Comparison of ENCODE assay signal across 8 cellular contexts in the genomic region with DNA sequence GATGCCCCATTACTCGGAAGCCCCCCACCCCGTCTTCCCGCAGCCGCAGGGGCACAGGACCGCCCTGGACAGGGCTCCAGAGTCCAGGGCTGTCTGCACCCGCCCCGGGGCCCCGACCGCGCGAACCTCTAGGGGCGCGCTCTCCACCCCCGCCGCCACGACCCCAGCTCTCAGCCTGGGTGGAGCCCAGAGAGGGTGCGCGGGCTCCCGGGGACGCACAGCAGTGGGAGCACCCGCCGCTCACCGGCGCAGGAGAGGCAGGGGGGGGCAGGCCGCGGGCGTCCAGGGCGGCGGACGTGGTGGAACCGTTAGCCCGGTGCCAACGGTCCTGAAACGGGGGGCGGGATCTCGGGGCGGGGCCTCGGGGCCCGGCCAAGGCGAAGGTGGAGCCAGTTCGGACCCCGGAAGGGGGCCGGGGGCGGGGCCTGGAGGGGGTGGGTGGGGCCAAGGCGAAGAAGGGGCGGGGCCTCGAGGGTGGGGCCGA. TPM values are rescaled to one million over a fixed set of nuclear protein-coding genes. Genes with fewer than 3 reads are reported as not detected.
DNase-seq lines count a peak whose midpoint lies in the region; ATAC-seq and TF ChIP-seq lines count a peak whose summit lies in the region.

A gene with protein sequence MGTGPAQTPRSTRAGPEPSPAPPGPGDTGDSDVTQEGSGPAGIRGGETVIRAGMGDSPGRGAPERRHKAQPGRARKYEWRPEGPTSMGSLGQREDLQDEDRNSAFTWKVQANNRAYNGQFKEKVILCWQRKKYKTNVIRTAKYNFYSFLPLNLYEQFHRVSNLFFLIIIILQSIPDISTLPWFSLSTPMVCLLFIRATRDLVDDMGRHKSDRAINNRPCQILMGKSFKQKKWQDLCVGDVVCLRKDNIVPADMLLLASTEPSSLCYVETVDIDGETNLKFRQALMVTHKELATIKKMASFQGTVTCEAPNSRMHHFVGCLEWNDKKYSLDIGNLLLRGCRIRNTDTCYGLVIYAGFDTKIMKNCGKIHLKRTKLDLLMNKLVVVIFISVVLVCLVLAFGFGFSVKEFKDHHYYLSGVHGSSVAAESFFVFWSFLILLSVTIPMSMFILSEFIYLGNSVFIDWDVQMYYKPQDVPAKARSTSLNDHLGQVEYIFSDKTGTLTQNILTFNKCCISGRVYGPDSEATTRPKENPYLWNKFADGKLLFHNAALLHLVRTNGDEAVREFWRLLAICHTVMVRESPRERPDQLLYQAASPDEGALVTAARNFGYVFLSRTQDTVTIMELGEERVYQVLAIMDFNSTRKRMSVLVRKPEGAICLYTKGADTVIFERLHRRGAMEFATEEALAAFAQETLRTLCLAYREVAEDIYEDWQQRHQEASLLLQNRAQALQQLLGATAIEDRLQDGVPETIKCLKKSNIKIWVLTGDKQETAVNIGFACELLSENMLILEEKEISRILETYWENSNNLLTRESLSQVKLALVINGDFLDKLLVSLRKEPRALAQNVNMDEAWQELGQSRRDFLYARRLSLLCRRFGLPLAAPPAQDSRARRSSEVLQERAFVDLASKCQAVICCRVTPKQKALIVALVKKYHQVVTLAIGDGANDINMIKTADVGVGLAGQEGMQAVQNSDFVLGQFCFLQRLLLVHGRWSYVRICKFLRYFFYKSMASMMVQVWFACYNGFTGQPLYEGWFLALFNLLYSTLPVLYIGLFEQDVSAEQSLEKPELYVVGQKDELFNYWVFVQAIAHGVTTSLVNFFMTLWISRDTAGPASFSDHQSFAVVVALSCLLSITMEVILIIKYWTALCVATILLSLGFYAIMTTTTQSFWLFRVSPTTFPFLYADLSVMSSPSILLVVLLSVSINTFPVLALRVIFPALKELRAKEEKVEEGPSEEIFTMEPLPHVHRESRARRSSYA (N-terminal part only) (minus strand): TSS at position 335 of the 484 bp plus-strand sequence. CDS start 540 bp downstream, outside the sequence.

- in situ Hi-C loops in GM18951 (cut with MboI; ENCODE audit: low sequenced_read_pairs, unreplicated experiment) = no loop called here

- H3K4me3 ChIP-seq in adrenal gland = peak within 1 kb of the TSS in 3 of 4 donors; percentile 10 to 48 (median 31)

- DNase-seq in AG09319 (ENCODE audit: extremely low read depth, low read depth) = no peak
- peak; percentile 23 for DNase-seq in HPDE6-E6E7 (ENCODE audit: extremely low spot score)
- DNase-seq in adrenal gland = no peak
- DNase-seq in left lobe of liver (ENCODE audit: low spot score) = no peak
- DNase-seq in glomerular visceral epithelial cell (ENCODE audit: extremely low spot score) = no peak

- ATAC-seq in left lobe of liver (peak; percentile 82), GM18505 (IDR thresholded peaks at IDR 0.05; ENCODE audit: unreplicated experiment) (no peak)

- WGBS in adrenal gland, 4 donors = 0 to 3% (median 1%) methylated on average over 5 to 48 of the region's 48 CpGs

- TF ChIP-seq POLR2A in GM18951 (IDR thresholded peaks at IDR 0.05; ENCODE audit: extremely low read depth, insufficient read depth, insufficient read length) (peak; percentile 45), adrenal gland (IDR thresholded peaks at IDR 0.05) (no peak), GM18505 (IDR thresholded peaks at IDR 0.05; ENCODE audit: borderline replicate concordance, extremely low read depth, insufficient read depth, insufficient read length) (no peak)

- peaks cover 0 to 22% of the 10 kb centered on the region in 2 donors for H3K36me3 ChIP-seq in adrenal gland (replicated peaks in 1 of 2)

- TF ChIP-seq CTCF in AG09319 (IDR thresholded peaks at IDR 0.05; ENCODE audit: low read depth, low read length) (peak; percentile 5; the same call in 1 of the 2 replicates), adrenal gland (IDR thresholded peaks at IDR 0.05) (peak in 5 of 6 experiments; percentile 12 to 46 (median 26))

- peaks cover 12 to 24% of the 10 kb centered on the region in 2 donors for H3K4me1 ChIP-seq in adrenal gland (replicated peaks in 1 of 2)

- H3K27ac ChIP-seq in adrenal gland (peak within 1 kb of the TSS in 4 of 5 donors; percentile 73 to 85 (median 78)), temporal lobe (ENCODE audit: low read depth, low read length) (peak within 1 kb of the TSS; percentile 63)

- intact Hi-C loops in adrenal gland (cut with DNase I) = loop anchor here in 1 of 2 donors (10.0 kb wide), 1 partner anchor 267 kb away; no protein-coding TSS in a partner anchor

- no peaks in the 10 kb centered on the region for H3K27me3 ChIP-seq in adrenal gland

- no peaks in the 10 kb centered on the region for H3K9me3 ChIP-seq in adrenal gland (replicated peaks in 1 of 3)

RNA-seq across cellular contexts. Expression of the gene that starts here (rescaled TPM):
- 10 to 100 TPM in 2 of 8 donors, 1 to 10 TPM in 5, under 1 TPM in 1; 0.26 to 15.1 (median 4.6) TPM for total RNA-seq in adrenal gland
- polyA plus RNA-seq in adrenal gland = 1 to 10 TPM; 2.0 to 9.2 (median 3.9) TPM
- 1.4 TPM for total RNA-seq in left lobe of liver
- total RNA-seq in temporal lobe = under 0.01 TPM
